ENCODE assay signal across 29 cellular contexts in the genomic region with DNA sequence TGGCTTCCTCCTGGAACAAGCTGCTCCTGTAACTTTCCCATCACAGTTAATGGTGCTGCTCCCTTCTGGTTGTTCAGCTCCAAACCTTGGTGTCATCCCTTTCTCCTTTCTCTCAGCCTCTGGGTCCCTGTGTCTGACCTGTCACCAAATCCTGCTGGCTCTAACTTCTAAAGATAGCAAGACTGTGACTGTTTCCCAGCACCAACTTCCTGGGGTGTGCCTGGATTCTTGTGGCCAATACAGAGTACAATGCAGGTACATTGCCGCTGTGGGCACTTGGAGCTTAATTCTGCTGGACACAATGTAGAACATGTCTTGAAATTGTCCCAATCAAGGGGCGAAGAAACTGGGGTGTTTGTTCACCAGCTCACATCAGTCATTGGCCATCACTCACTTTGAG.
"Had no signal": no experiment of that assay in that cellular context is flagged by ENCODE, and none has a peak within 500 bp of the region (broad histone marks: within the 10 kb centered on the region; RNA-seq: fewer than 3 reads in every experiment).

No MANE protein-coding gene starts in this region.

- H3K36me3 ChIP-seq: ovary, right lobe of liver, sigmoid colon, suprapubic skin, tibial artery, transverse colon, upper lobe of left lung, vagina had no signal

- H2AFZ ChIP-seq: parathyroid adenoma had no signal

- H3K4me1 Mint-ChIP-seq: naive thymus-derived CD8-positive, alpha-beta T cell; stimulated activated memory B cell treated with anti-CD40 and anti-IgM and Interleukin-4, amounts not matched to agents 10 μg/mL and 1 μg/mL and 100 μg/mL, for 72 hours; stimulated activated naive CD8-positive, alpha-beta T cell treated with anti-CD3 and anti-CD28 coated beads, Interleukin-15, amount 100 ng/mL, for 72 hours had no signal

- H3K27ac ChIP-seq: ovary, parathyroid adenoma, psoas muscle, right lobe of liver, sigmoid colon, suprapubic skin, testis, tibial artery, transverse colon, upper lobe of left lung, vagina had no signal

- DNase-seq: naive B cell; naive thymus-derived CD8-positive, alpha-beta T cell; occipital lobe; ovary; posterior cingulate gyrus; psoas muscle; right cardiac atrium; right lobe of liver; sigmoid colon; small intestine; stimulated activated CD4-positive, alpha-beta T cell treated with anti-CD3 and anti-CD28 coated beads, Interleukin-12 subunit alpha, Interleukin-12 subunit beta, amount 100 ng/mL, for 4 hours; stimulated activated CD4-positive, alpha-beta T cell treated with anti-CD3 and anti-CD28 coated beads, Interleukin-1b, Interleukin-23, amount 100 ng/mL, for 48 hours; stimulated activated CD4-positive, alpha-beta T cell treated with anti-CD3 and anti-CD28 coated beads, Interleukin-4, amount 100 ng/mL, for 1 hour; stimulated activated CD4-positive, alpha-beta T cell treated with anti-CD3 and anti-CD28 coated beads, Interleukin-4, amount 100 ng/mL, for 4 hours; stimulated activated CD8-positive, alpha-beta memory T cell treated with anti-CD3 and anti-CD28 coated beads, Interleukin-4, amount 100 ng/mL, for 48 hours; stimulated activated naive CD4-positive, alpha-beta T cell; stimulated activated naive CD8-positive, alpha-beta T cell treated with anti-CD3 and anti-CD28 coated beads, Interleukin-15, amount 100 ng/mL, for 72 hours; stimulated activated naive CD8-positive, alpha-beta T cell treated with anti-CD3 and anti-CD28 coated beads, Interleukin-15, Interleukin-2, amounts not matched to agents 100 U/mL and 50 U/mL, for 24 hours; substantia nigra; testis; tibial artery; transverse colon; upper lobe of left lung had no signal

- H3K4me1 ChIP-seq: parathyroid adenoma, psoas muscle, right lobe of liver, sigmoid colon, suprapubic skin, testis, transverse colon, upper lobe of left lung, vagina had no signal

- H3K27me3 ChIP-seq: ovary, right lobe of liver, sigmoid colon, testis, transverse colon, upper lobe of left lung, vagina had no signal

- H3K9ac ChIP-seq: parathyroid adenoma had no signal

- ATAC-seq: naive thymus-derived CD8-positive, alpha-beta T cell; natural killer cell treated with Interleukin-12 subunit alpha and Interleukin-12 subunit beta and Interleukin-15 and Interleukin-18, amount 100 ng/mL, for 72 hours; psoas muscle; right cardiac atrium; right lobe of liver; stimulated activated memory B cell treated with anti-CD40 and anti-IgM and Interleukin-4, amounts not matched to agents 10 μg/mL and 1 μg/mL and 100 μg/mL, for 72 hours; stimulated activated naive CD8-positive, alpha-beta T cell treated with anti-CD3 and anti-CD28 coated beads, Interleukin-15, amount 100 ng/mL, for 72 hours; stimulated activated naive CD8-positive, alpha-beta T cell treated with anti-CD3 and anti-CD28 coated beads, Interleukin-15, Interleukin-2, amounts not matched to agents 100 U/mL and 50 U/mL, for 24 hours had no signal

- H3K36me3 Mint-ChIP-seq: naive B cell; naive thymus-derived CD8-positive, alpha-beta T cell; natural killer cell treated with Interleukin-12 subunit alpha and Interleukin-12 subunit beta and Interleukin-15 and Interleukin-18, amount 100 ng/mL, for 72 hours; stimulated activated memory B cell treated with anti-CD40 and anti-IgM and Interleukin-4, amounts not matched to agents 10 μg/mL and 1 μg/mL and 100 μg/mL, for 72 hours had no signal

- H3K9me3 ChIP-seq: ovary, psoas muscle, right lobe of liver, sigmoid colon, suprapubic skin, testis, tibial artery, transverse colon, upper lobe of left lung, vagina had no signal

- H3K4me3 Mint-ChIP-seq: naive B cell; naive thymus-derived CD8-positive, alpha-beta T cell; natural killer cell treated with Interleukin-12 subunit alpha and Interleukin-12 subunit beta and Interleukin-15 and Interleukin-18, amount 100 ng/mL, for 72 hours; stimulated activated memory B cell treated with anti-CD40 and anti-IgM and Interleukin-4, amounts not matched to agents 10 μg/mL and 1 μg/mL and 100 μg/mL, for 72 hours; stimulated activated naive CD8-positive, alpha-beta T cell treated with anti-CD3 and anti-CD28 coated beads, Interleukin-15, amount 100 ng/mL, for 72 hours had no signal

- H3K9me3 Mint-ChIP-seq: naive B cell; naive thymus-derived CD8-positive, alpha-beta T cell; natural killer cell treated with Interleukin-12 subunit alpha and Interleukin-12 subunit beta and Interleukin-15 and Interleukin-18, amount 100 ng/mL, for 72 hours; stimulated activated memory B cell treated with anti-CD40 and anti-IgM and Interleukin-4, amounts not matched to agents 10 μg/mL and 1 μg/mL and 100 μg/mL, for 72 hours; stimulated activated naive CD8-positive, alpha-beta T cell treated with anti-CD3 and anti-CD28 coated beads, Interleukin-15, amount 100 ng/mL, for 72 hours had no signal

- H3K79me2 ChIP-seq: parathyroid adenoma had no signal

- H3K27ac Mint-ChIP-seq: naive B cell; natural killer cell treated with Interleukin-12 subunit alpha and Interleukin-12 subunit beta and Interleukin-15 and Interleukin-18, amount 100 ng/mL, for 72 hours; progenitor cell of endocrine pancreas; stimulated activated memory B cell treated with anti-CD40 and anti-IgM and Interleukin-4, amounts not matched to agents 10 μg/mL and 1 μg/mL and 100 μg/mL, for 72 hours; stimulated activated naive CD8-positive, alpha-beta T cell treated with anti-CD3 and anti-CD28 coated beads, Interleukin-15, amount 100 ng/mL, for 72 hours had no signal

- H3K4me3 ChIP-seq: ovary, psoas muscle, right lobe of liver, sigmoid colon, suprapubic skin, testis, tibial artery, transverse colon, upper lobe of left lung, vagina had no signal
